In the genomic region with DNA sequence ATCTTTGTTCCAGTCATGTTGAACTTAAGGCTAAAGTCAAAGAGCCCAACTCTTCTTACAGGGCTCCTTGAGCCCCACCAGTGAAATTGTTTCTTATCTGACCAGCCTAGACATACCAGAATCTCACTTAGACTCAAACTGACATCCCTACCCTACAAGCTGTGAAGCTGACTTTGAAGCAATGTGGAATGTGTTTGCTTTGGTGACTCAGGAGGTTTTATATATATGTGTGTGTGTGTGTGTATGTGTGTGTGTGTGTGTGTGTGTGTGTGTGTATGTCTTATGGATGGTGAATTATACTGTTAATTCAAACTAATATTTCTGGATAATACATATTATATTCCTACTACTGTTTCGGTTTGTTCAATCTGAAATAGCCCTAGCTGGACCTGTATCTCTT, we compare ENCODE assay signal across 23 cellular contexts.
DNase-seq lines count a peak whose midpoint lies in the region; ATAC-seq and FAIRE-seq lines count a peak whose summit lies in the region.
"Had no signal": no experiment of that assay in that cellular context is flagged by ENCODE, and none has a peak within 500 bp of the region (broad histone marks: within the 10 kb centered on the region; RNA-seq: fewer than 3 reads in every experiment).

No MANE protein-coding gene starts in this region.

- no peaks in the 10 kb centered on the region for H3K9me3 Mint-ChIP-seq in stimulated activated effector memory CD8-positive, alpha-beta T cell treated with anti-CD3 and anti-CD28 coated beads, Interleukin-12 subunit alpha, Interleukin-12 subunit beta, amount 100 ng/mL, for 72 hours
- H3K9me3 Mint-ChIP-seq: activated CD4-positive, alpha-beta memory T cell treated with anti-CD3 and anti-CD28 coated beads, Interleukin-2, amount 10 ng/mL, durations not matched to agents 7 days and 5 days had no signal

- DNase-seq in SIG-M5 treated with dmso at 0.1 percent for 504 hours (lab: John Stamatoyannopoulos, UW; ENCODE audit: unreplicated experiment) (peak; percentile 1), SIG-M5 (lab: John Stamatoyannopoulos, UW) (no peak), RPMI7951 (ENCODE audit: low read depth) (peak; percentile 4), fibroblast of peridontal ligament (ENCODE audit: extremely low read depth) (peak; percentile 8), urothelium cell line (ENCODE audit: low spot score) (no peak), ecto neural progenitor cell (ENCODE audit: low spot score) (no peak)
- no peak for DNase-seq in stimulated activated effector memory CD8-positive, alpha-beta T cell treated with anti-CD3 and anti-CD28 coated beads, Interleukin-12 subunit alpha, Interleukin-12 subunit beta, amount 100 ng/mL, for 72 hours (ENCODE audit: low spot score in 2 of 2)
- DNase-seq: activated CD4-positive, alpha-beta memory T cell treated with anti-CD3 and anti-CD28 coated beads, Interleukin-2, amount 10 ng/mL, durations not matched to agents 7 days and 5 days; activated CD4-positive, CD25-positive, alpha-beta regulatory T cell; activated gamma-delta T cell treated with Interleukin-2 at 50 U/mL for 16 hours; activated T-cell treated with anti-CD3 and anti-CD28 coated beads for 4 hours; amniotic stem cell; central memory CD4-positive, alpha-beta T cell; effector CD8-positive, alpha-beta T cell; islet precursor cell; lower lobe of right lung; NCI-H2029 treated with DMSO at 0.1 percent for 48 hours; NCI-H446; stimulated activated CD4-positive, alpha-beta T cell treated with anti-CD3 and anti-CD28 coated beads, Interleukin-4, amount 100 ng/mL, for 4 hours; T1000; upper lobe of left lung had no signal

- H3K4me1 Mint-ChIP-seq in stimulated activated effector memory CD8-positive, alpha-beta T cell treated with anti-CD3 and anti-CD28 coated beads, Interleukin-12 subunit alpha, Interleukin-12 subunit beta, amount 100 ng/mL, for 72 hours: peaks cover 11% of the 10 kb centered on the region

- peak; percentile 9 for FAIRE-seq in urothelium cell line (lab: Jason Lieb, UNC)

- no peak for ATAC-seq in GM19324 (IDR thresholded peaks at IDR 0.05; ENCODE audit: low FRiP score, unreplicated experiment)
- no peak for ATAC-seq in stimulated activated effector memory CD8-positive, alpha-beta T cell treated with anti-CD3 and anti-CD28 coated beads, Interleukin-12 subunit alpha, Interleukin-12 subunit beta, amount 100 ng/mL, for 72 hours
- ATAC-seq: lower lobe of right lung, Panc1 had no signal

- H3K27ac Mint-ChIP-seq in stimulated activated effector memory CD8-positive, alpha-beta T cell treated with anti-CD3 and anti-CD28 coated beads, Interleukin-12 subunit alpha, Interleukin-12 subunit beta, amount 100 ng/mL, for 72 hours: no peak overlapping the region
- H3K27ac Mint-ChIP-seq: activated CD4-positive, alpha-beta memory T cell treated with anti-CD3 and anti-CD28 coated beads, Interleukin-2, amount 10 ng/mL, durations not matched to agents 7 days and 5 days had no signal

- no peaks in the 10 kb centered on the region for H3K36me3 Mint-ChIP-seq in stimulated activated effector memory CD8-positive, alpha-beta T cell treated with anti-CD3 and anti-CD28 coated beads, Interleukin-12 subunit alpha, Interleukin-12 subunit beta, amount 100 ng/mL, for 72 hours

- no peak overlapping the region for H3K4me3 Mint-ChIP-seq in stimulated activated effector memory CD8-positive, alpha-beta T cell treated with anti-CD3 and anti-CD28 coated beads, Interleukin-12 subunit alpha, Interleukin-12 subunit beta, amount 100 ng/mL, for 72 hours
- H3K4me3 Mint-ChIP-seq: activated CD4-positive, alpha-beta memory T cell treated with anti-CD3 and anti-CD28 coated beads, Interleukin-2, amount 10 ng/mL, durations not matched to agents 7 days and 5 days had no signal

Comparison
In these comparisons a context has a peak if more than half of its experiments do, and no peak if none do; other contexts are left out.
1. DNase-seq: peak in SIG-M5 treated with dmso at 0.1 percent for 504 hours (single experiment), RPMI7951 (single experiment) and fibroblast of peridontal ligament (single experiment); none in SIG-M5 (single experiment), urothelium cell line (single experiment), stimulated activated effector memory CD8-positive, alpha-beta T cell treated with anti-CD3 and anti-CD28 coated beads, Interleukin-12 subunit alpha, Interleukin-12 subunit beta, amount 100 ng/mL, for 72 hours (0 of 2) and ecto neural progenitor cell (single experiment).